In genomic region chr4:55184600-55185523, GRCh38 we compare ENCODE assay signal across 1 cellular context.
TF ChIP-seq lines count a peak whose summit lies in the region.

No MANE protein-coding gene starts in this region.

TF ChIP-seq in IMR-90, 13 proteins besides CTCF, POLR2A, EP300 and RAD21 (continued from another document):
- no peak for TF ChIP-seq ELK1 (IDR thresholded peaks at IDR 0.05; ENCODE audit: borderline replicate concordance, low read depth, low read length)
- no peak for TF ChIP-seq RCOR1 (IDR thresholded peaks at IDR 0.05; ENCODE audit: insufficient replicate concordance, low read length)
- no peak for TF ChIP-seq CEBPB (IDR thresholded peaks at IDR 0.05; ENCODE audit: low read depth, low read length)
- no peak for TF ChIP-seq NFE2L2 (IDR thresholded peaks at IDR 0.05; ENCODE audit: low read depth, low read length)
